Comparison of ENCODE assay signal across 20 cellular contexts in genomic region chr15:60076055-60076454, GRCh38.
DNase-seq lines count a peak whose midpoint lies in the region; ATAC-seq lines count a peak whose summit lies in the region.
"Had no signal": no experiment of that assay in that cellular context is flagged by ENCODE, and none has a peak within 500 bp of the region (broad histone marks: within the 10 kb centered on the region; RNA-seq: fewer than 3 reads in every experiment).

No MANE protein-coding gene starts in this region.

- no peak overlapping the region for H2BK15ac ChIP-seq in mesendoderm (replicated peaks; ENCODE audit: low read depth)

- no peaks in the 10 kb centered on the region for H3K36me3 Mint-ChIP-seq in activated naive CD8-positive, alpha-beta T cell treated with anti-CD3 and anti-CD28 coated beads, Interleukin-2, amount 50 U/mL, for 24 hours (ENCODE audit: low read depth)
- no peaks in the 10 kb centered on the region for H3K36me3 Mint-ChIP-seq in activated naive CD8-positive, alpha-beta T cell treated with anti-CD3 and anti-CD28 coated beads for 36 hours
- no peaks in the 10 kb centered on the region for H3K36me3 Mint-ChIP-seq in activated T-helper 1 cell treated with anti-CD3 and anti-CD28 coated beads, Interleukin-12 subunit alpha, Interleukin-12 subunit beta, Interleukin-2, Interleukin-4 antibody, amounts not matched to agents 30 ng/mL and 10 ng/mL and 1 ng/mL, durations not matched to agents 14 hours and 24 hours and 36 hours (ENCODE audit: low read depth)
- H3K36me3 Mint-ChIP-seq: CD4-positive, alpha-beta memory T cell had no signal

- H3K27me3 ChIP-seq in mesendoderm (ENCODE audit: insufficient read depth, low read length, poor library complexity): no peaks in the 10 kb centered on the region
- H3K27me3 ChIP-seq: MG63 had no signal

- H3K23ac ChIP-seq in mesendoderm (ENCODE audit: low read length): no peak overlapping the region

- peak; percentile 26 for ATAC-seq in activated naive CD8-positive, alpha-beta T cell treated with anti-CD3 and anti-CD28 coated beads, Interleukin-2, amount 50 U/mL, for 24 hours
- ATAC-seq in stimulated activated naive CD8-positive, alpha-beta T cell treated with anti-CD3 and anti-CD28 coated beads, Interleukin-15, amount 100 ng/mL, for 72 hours: peak; percentile 67
- no peak for ATAC-seq in HG02798 (IDR thresholded peaks at IDR 0.05; ENCODE audit: poor library complexity, unreplicated experiment)

- no peak overlapping the region for H2BK5ac ChIP-seq in mesendoderm (ENCODE audit: low read length)

- H2AK5ac ChIP-seq in mesendoderm (ENCODE audit: low read length): no peak overlapping the region

- no peak overlapping the region for H3K18ac ChIP-seq in mesendoderm (ENCODE audit: low read length)

- H3K27ac ChIP-seq in mesendoderm (ENCODE audit: low read depth, low read length): no peak overlapping the region
- H3K27ac ChIP-seq: GM23248, KMS-11 had no signal

- no peak overlapping the region for H3K4me2 ChIP-seq in mesendoderm (ENCODE audit: low read length)
- H3K4me2 ChIP-seq: KMS-11 had no signal

- peaks cover 49% of the 10 kb centered on the region for H3K4me1 Mint-ChIP-seq in activated naive CD8-positive, alpha-beta T cell treated with anti-CD3 and anti-CD28 coated beads, Interleukin-2, amount 50 U/mL, for 24 hours
- H3K4me1 Mint-ChIP-seq in activated naive CD8-positive, alpha-beta T cell treated with anti-CD3 and anti-CD28 coated beads for 36 hours: peaks cover 47% of the 10 kb centered on the region
- peaks cover 49% of the 10 kb centered on the region for H3K4me1 Mint-ChIP-seq in activated T-helper 1 cell treated with anti-CD3 and anti-CD28 coated beads, Interleukin-12 subunit alpha, Interleukin-12 subunit beta, Interleukin-2, Interleukin-4 antibody, amounts not matched to agents 30 ng/mL and 10 ng/mL and 1 ng/mL, durations not matched to agents 14 hours and 24 hours and 36 hours (ENCODE audit: low read depth)
- H3K4me1 Mint-ChIP-seq in stimulated activated naive CD8-positive, alpha-beta T cell treated with anti-CD3 and anti-CD28 coated beads, Interleukin-15, amount 100 ng/mL, for 72 hours: peaks cover 59% of the 10 kb centered on the region

- H3K4me1 ChIP-seq in mesendoderm (ENCODE audit: control insufficient read depth, low read depth, low read length): peaks cover 4% of the 10 kb centered on the region
- H3K4me1 ChIP-seq: BE2C had no signal

- peak overlapping the region; percentile 48 for H3K27ac Mint-ChIP-seq in activated naive CD8-positive, alpha-beta T cell treated with anti-CD3 and anti-CD28 coated beads, Interleukin-2, amount 50 U/mL, for 24 hours
- H3K27ac Mint-ChIP-seq in activated naive CD8-positive, alpha-beta T cell treated with anti-CD3 and anti-CD28 coated beads for 36 hours: no peak overlapping the region
- peak overlapping the region; percentile 58 for H3K27ac Mint-ChIP-seq in activated T-helper 1 cell treated with anti-CD3 and anti-CD28 coated beads, Interleukin-12 subunit alpha, Interleukin-12 subunit beta, Interleukin-2, Interleukin-4 antibody, amounts not matched to agents 30 ng/mL and 10 ng/mL and 1 ng/mL, durations not matched to agents 14 hours and 24 hours and 36 hours
- H3K27ac Mint-ChIP-seq in stimulated activated naive CD8-positive, alpha-beta T cell treated with anti-CD3 and anti-CD28 coated beads, Interleukin-15, amount 100 ng/mL, for 72 hours: no peak overlapping the region
- H3K27ac Mint-ChIP-seq: CD4-positive, alpha-beta memory T cell had no signal

- no peak overlapping the region for H3K4me3 ChIP-seq in mesendoderm (ENCODE audit: low read length)
- H3K4me3 ChIP-seq: GM23248, MG63 had no signal

- H3K79me2 ChIP-seq in mesendoderm (ENCODE audit: control insufficient read depth, insufficient read depth, low read length): no peaks in the 10 kb centered on the region

- H3K4me3 Mint-ChIP-seq in activated naive CD8-positive, alpha-beta T cell treated with anti-CD3 and anti-CD28 coated beads, Interleukin-2, amount 50 U/mL, for 24 hours: no peak overlapping the region
- H3K4me3 Mint-ChIP-seq in activated naive CD8-positive, alpha-beta T cell treated with anti-CD3 and anti-CD28 coated beads for 36 hours: no peak overlapping the region
- peak overlapping the region; percentile 8 for H3K4me3 Mint-ChIP-seq in activated T-helper 1 cell treated with anti-CD3 and anti-CD28 coated beads, Interleukin-12 subunit alpha, Interleukin-12 subunit beta, Interleukin-2, Interleukin-4 antibody, amounts not matched to agents 30 ng/mL and 10 ng/mL and 1 ng/mL, durations not matched to agents 14 hours and 24 hours and 36 hours
- H3K4me3 Mint-ChIP-seq in stimulated activated naive CD8-positive, alpha-beta T cell treated with anti-CD3 and anti-CD28 coated beads, Interleukin-15, amount 100 ng/mL, for 72 hours: peak overlapping the region; percentile 40 to 61
- H3K4me3 Mint-ChIP-seq: CD4-positive, alpha-beta memory T cell had no signal

- H3K4ac ChIP-seq in mesendoderm (ENCODE audit: low read depth, low read length): no peak overlapping the region

- no peak overlapping the region for H3K9ac ChIP-seq in mesendoderm (ENCODE audit: low read length)
- H3K9ac ChIP-seq: GM23248, KMS-11 had no signal

- no peaks in the 10 kb centered on the region for H3K36me3 ChIP-seq in mesendoderm (ENCODE audit: control insufficient read depth, insufficient read depth, low read length)
- H3K36me3 ChIP-seq: BE2C, MG63 had no signal

- no peaks in the 10 kb centered on the region for H3K9me3 Mint-ChIP-seq in activated naive CD8-positive, alpha-beta T cell treated with anti-CD3 and anti-CD28 coated beads, Interleukin-2, amount 50 U/mL, for 24 hours
- H3K9me3 Mint-ChIP-seq in activated naive CD8-positive, alpha-beta T cell treated with anti-CD3 and anti-CD28 coated beads for 36 hours: peaks cover 2% of the 10 kb centered on the region
- H3K9me3 Mint-ChIP-seq in activated T-helper 1 cell treated with anti-CD3 and anti-CD28 coated beads, Interleukin-12 subunit alpha, Interleukin-12 subunit beta, Interleukin-2, Interleukin-4 antibody, amounts not matched to agents 30 ng/mL and 10 ng/mL and 1 ng/mL, durations not matched to agents 14 hours and 24 hours and 36 hours: peaks cover 3% of the 10 kb centered on the region
- H3K9me3 Mint-ChIP-seq in stimulated activated naive CD8-positive, alpha-beta T cell treated with anti-CD3 and anti-CD28 coated beads, Interleukin-15, amount 100 ng/mL, for 72 hours: peaks cover 8 to 10% of the 10 kb centered on the region in 2 donors

- peak; percentile 3 for DNase-seq in activated naive CD8-positive, alpha-beta T cell treated with anti-CD3 and anti-CD28 coated beads, Interleukin-2, amount 50 U/mL, for 24 hours
- no peak for DNase-seq in activated naive CD8-positive, alpha-beta T cell treated with anti-CD3 and anti-CD28 coated beads for 36 hours
- DNase-seq in activated T-helper 1 cell treated with anti-CD3 and anti-CD28 coated beads, Interleukin-12 subunit alpha, Interleukin-12 subunit beta, Interleukin-2, Interleukin-4 antibody, amounts not matched to agents 30 ng/mL and 10 ng/mL and 1 ng/mL, durations not matched to agents 14 hours and 24 hours and 36 hours (ENCODE audit: low spot score): no peak
- DNase-seq in mesendoderm (no peak), MV-4-11 (lab: John Stamatoyannopoulos, UW) (no peak), occipital lobe (lab: John Stamatoyannopoulos, UW) (no peak)
- peak in 1 of 2 donors; percentile 18 for DNase-seq in stimulated activated naive CD8-positive, alpha-beta T cell treated with anti-CD3 and anti-CD28 coated beads, Interleukin-15, amount 100 ng/mL, for 72 hours
- DNase-seq: BE2C; CD4-positive, alpha-beta memory T cell; DND-41; GF-D8; GM23248; MG63; NCI-H1105 treated with DMSO at 0.1 percent for 48 hours; NCI-H187 treated with DMSO at 0.1 percent for 48 hours; NCI-H2171; NCI-H446 treated with DMSO at 0.1 percent for 48 hours; SIG-M5 had no signal

- intact Hi-C loops in activated T-helper 1 cell treated with anti-CD3 and anti-CD28 coated beads, Interleukin-12 subunit alpha, Interleukin-12 subunit beta, Interleukin-2, Interleukin-4 antibody, amounts not matched to agents 30 ng/mL and 10 ng/mL and 1 ng/mL, durations not matched to agents 14 hours and 24 hours and 36 hours (cut with micrococcal nuclease): loop anchor here (1.0 to 2.0 kb wide), 4 partner anchors 32 to 79 kb away; no protein-coding TSS in a partner anchor

- H4K5ac ChIP-seq in mesendoderm (ENCODE audit: low read length): no peak overlapping the region

- H3K56ac ChIP-seq in mesendoderm (ENCODE audit: low read length): no peak overlapping the region

- H2BK120ac ChIP-seq in mesendoderm (ENCODE audit: low read depth, low read length): peak overlapping the region; percentile 50

- H3K27me3 Mint-ChIP-seq in activated naive CD8-positive, alpha-beta T cell treated with anti-CD3 and anti-CD28 coated beads, Interleukin-2, amount 50 U/mL, for 24 hours: peaks cover 4% of the 10 kb centered on the region
- H3K27me3 Mint-ChIP-seq in activated naive CD8-positive, alpha-beta T cell treated with anti-CD3 and anti-CD28 coated beads for 36 hours: peaks cover 4% of the 10 kb centered on the region
- H3K27me3 Mint-ChIP-seq in activated T-helper 1 cell treated with anti-CD3 and anti-CD28 coated beads, Interleukin-12 subunit alpha, Interleukin-12 subunit beta, Interleukin-2, Interleukin-4 antibody, amounts not matched to agents 30 ng/mL and 10 ng/mL and 1 ng/mL, durations not matched to agents 14 hours and 24 hours and 36 hours (ENCODE audit: insufficient read depth): peaks cover 1% of the 10 kb centered on the region
- H3K27me3 Mint-ChIP-seq in stimulated activated naive CD8-positive, alpha-beta T cell treated with anti-CD3 and anti-CD28 coated beads, Interleukin-15, amount 100 ng/mL, for 72 hours: no peaks in the 10 kb centered on the region
- H3K27me3 Mint-ChIP-seq: CD4-positive, alpha-beta memory T cell had no signal

- no peaks in the 10 kb centered on the region for H3K79me1 ChIP-seq in mesendoderm (ENCODE audit: low read length)

- no peak overlapping the region for H4K8ac ChIP-seq in mesendoderm (ENCODE audit: low read depth, low read length)

- WGBS in mesendoderm (ENCODE audit: extremely low coverage, insufficient coverage, low lambda C conversion rate): 100% methylated on average over 1 of the region's 5 CpGs

Comparison
In these comparisons a context has a peak if more than half of its experiments do, and no peak if none do; other contexts are left out.
1. H3K27ac Mint-ChIP-seq: peak in activated naive CD8-positive, alpha-beta T cell treated with anti-CD3 and anti-CD28 coated beads, Interleukin-2, amount 50 U/mL, for 24 hours (single experiment) and activated T-helper 1 cell treated with anti-CD3 and anti-CD28 coated beads, Interleukin-12 subunit alpha, Interleukin-12 subunit beta, Interleukin-2, Interleukin-4 antibody, amounts not matched to agents 30 ng/mL and 10 ng/mL and 1 ng/mL, durations not matched to agents 14 hours and 24 hours and 36 hours (single experiment); none in activated naive CD8-positive, alpha-beta T cell treated with anti-CD3 and anti-CD28 coated beads for 36 hours (single experiment) and stimulated activated naive CD8-positive, alpha-beta T cell treated with anti-CD3 and anti-CD28 coated beads, Interleukin-15, amount 100 ng/mL, for 72 hours (0 of 2).
2. H3K4me3 Mint-ChIP-seq: peak in activated T-helper 1 cell treated with anti-CD3 and anti-CD28 coated beads, Interleukin-12 subunit alpha, Interleukin-12 subunit beta, Interleukin-2, Interleukin-4 antibody, amounts not matched to agents 30 ng/mL and 10 ng/mL and 1 ng/mL, durations not matched to agents 14 hours and 24 hours and 36 hours (single experiment) and stimulated activated naive CD8-positive, alpha-beta T cell treated with anti-CD3 and anti-CD28 coated beads, Interleukin-15, amount 100 ng/mL, for 72 hours (2 of 2); none in activated naive CD8-positive, alpha-beta T cell treated with anti-CD3 and anti-CD28 coated beads, Interleukin-2, amount 50 U/mL, for 24 hours (single experiment) and activated naive CD8-positive, alpha-beta T cell treated with anti-CD3 and anti-CD28 coated beads for 36 hours (single experiment).